ENCODE assay signal across 5 cellular contexts in the genomic region with DNA sequence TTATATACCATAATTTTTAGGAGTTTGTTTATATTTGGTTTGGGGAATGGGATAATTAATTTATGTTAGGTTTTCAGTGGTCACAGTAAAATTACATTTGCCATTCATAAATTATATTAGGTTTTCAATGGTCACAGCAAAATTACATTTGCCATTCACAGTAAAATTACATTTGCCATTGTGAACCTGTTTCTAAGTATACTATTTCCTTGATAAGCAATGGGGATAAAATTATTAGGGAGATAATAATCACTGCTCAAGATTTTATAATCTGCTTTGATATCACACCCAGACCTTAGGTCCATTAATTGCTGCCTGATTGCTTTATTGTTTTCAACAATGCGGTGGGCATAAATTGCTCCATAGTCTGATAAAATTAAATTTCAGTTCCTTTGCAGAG.
"Had no signal": no experiment of that assay in that cellular context is flagged by ENCODE, and none has a peak within 500 bp of the region (broad histone marks: within the 10 kb centered on the region; RNA-seq: fewer than 3 reads in every experiment).

No MANE protein-coding gene starts in this region.

- H3K27ac ChIP-seq: HL-60 had no signal

- H3K4me3 ChIP-seq: K562 had no signal

- ATAC-seq: HepG2, K562 had no signal

- DNase-seq: IMR-90, KBM-7 had no signal
